Comparison of ENCODE assay signal across 8 cellular contexts in the genomic region with DNA sequence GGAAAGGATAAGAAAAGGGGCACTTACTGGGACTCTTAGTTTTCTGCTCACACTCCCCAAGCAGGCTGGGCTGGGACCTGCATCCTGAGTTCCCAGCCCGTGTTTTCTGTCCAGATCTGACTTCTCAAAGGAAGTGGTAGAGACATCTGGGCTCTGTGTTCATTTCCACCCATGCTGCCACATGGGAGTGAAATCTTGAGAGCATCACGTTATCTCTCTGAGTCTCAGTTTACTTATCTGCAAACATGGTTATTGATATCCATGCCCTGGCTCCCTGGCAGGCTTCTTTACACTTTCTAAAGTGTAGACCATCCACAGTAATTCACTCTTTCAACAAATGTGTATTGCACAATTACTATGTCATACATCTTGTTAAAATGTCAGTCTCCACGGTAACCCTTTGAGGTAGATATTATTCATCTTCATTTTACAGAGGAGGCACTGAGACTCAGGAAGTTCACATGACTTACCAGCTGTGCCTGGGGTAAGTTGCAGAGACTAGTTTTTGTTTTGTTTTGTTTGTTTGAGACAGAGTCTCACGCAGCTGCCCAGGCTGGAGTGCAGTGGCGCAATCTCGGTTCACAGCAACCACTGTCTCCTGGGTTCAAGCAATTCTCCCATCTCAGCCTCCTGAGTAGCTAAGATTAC. TPM values are rescaled to one million over a fixed set of nuclear protein-coding genes. Genes with fewer than 3 reads are reported as not detected.
DNase-seq lines count a peak whose midpoint lies in the region; ATAC-seq and TF ChIP-seq lines count a peak whose summit lies in the region.

No MANE protein-coding gene starts in this region.

- peak overlapping the region; percentile 76 for H3K27ac ChIP-seq in neural cell (ENCODE audit: low read length)
- H3K27ac ChIP-seq in testis, result no peak overlapping the region

- no peaks in the 10 kb centered on the region for H4K20me1 ChIP-seq in neural cell (ENCODE audit: insufficient read depth)

- peak; percentile 13 for TF ChIP-seq RAD21 in neural cell (conservative IDR thresholded peaks at IDR 0.05)

- H3K9ac ChIP-seq in neural cell (ENCODE audit: low read length), result peak overlapping the region; percentile 41

- H3K9me3 ChIP-seq in neural cell (ENCODE audit: low read length) (no peaks in the 10 kb centered on the region), HAP-1 (no peaks in the 10 kb centered on the region), testis (no peaks in the 10 kb centered on the region)

- no peak for TF ChIP-seq POLR2A in testis (IDR thresholded peaks at IDR 0.05)

- ATAC-seq in GM19468 (IDR thresholded peaks at IDR 0.05; ENCODE audit: extremely low read depth, unreplicated experiment), result peak; percentile 6

- no peak for TF ChIP-seq CTCF in AG09319 (IDR thresholded peaks at IDR 0.05; ENCODE audit: low read depth, low read length)
- no peak for TF ChIP-seq CTCF in neural cell (IDR thresholded peaks at IDR 0.05; ENCODE audit: poor library complexity, severe bottlenecking)
- TF ChIP-seq CTCF in testis (IDR thresholded peaks at IDR 0.05), result no peak

- peak; percentile 72 for TF ChIP-seq EP300 in neural cell (conservative IDR thresholded peaks at IDR 0.05; ENCODE audit: poor library complexity, severe bottlenecking)

- H3K9me2 ChIP-seq in neural cell (ENCODE audit: insufficient read depth, low read length), result no peaks in the 10 kb centered on the region

- H3K4me3 ChIP-seq in neural cell (ENCODE audit: low read length), result peak overlapping the region; percentile 53
- H3K4me3 ChIP-seq in HAP-1, result no peak overlapping the region
- no peak overlapping the region for H3K4me3 ChIP-seq in testis

- H3K36me3 ChIP-seq in neural cell (ENCODE audit: insufficient read depth, low read length) (no peaks in the 10 kb centered on the region), HAP-1 (replicated peaks) (no peaks in the 10 kb centered on the region), testis (ENCODE audit: low read depth, missing control alignments) (no peaks in the 10 kb centered on the region)

- peak; percentile 38 for DNase-seq in AG09319 (ENCODE audit: extremely low read depth, low read depth)
- peak; percentile 95 for DNase-seq in NOMO-1 treated with DMSO at 0.1 percent for 48 hours (lab: John Stamatoyannopoulos, UW; ENCODE audit: unreplicated experiment)
- peak; percentile 98 for DNase-seq in amniotic epithelial cell (ENCODE audit: low read depth)
- no peak for DNase-seq in HAP-1 (ENCODE audit: low spot score in 2 of 2)
- no peak for DNase-seq in testis
- DNase-seq in NCI-H524 (lab: John Stamatoyannopoulos, UW), result no peak

- intact Hi-C loops in testis (cut with DNase I; ENCODE audit: low total_unique reads), result no loop called here

- peaks cover 7% of the 10 kb centered on the region for H3F3A ChIP-seq in neural cell (ENCODE audit: insufficient read depth, low read length, poor library complexity, severe bottlenecking)

- peak overlapping the region; percentile 2 for H3K4me2 ChIP-seq in neural cell (ENCODE audit: low read length)

- no peaks in the 10 kb centered on the region for H3K79me2 ChIP-seq in neural cell (replicated peaks; ENCODE audit: insufficient read depth, low read length)

- WGBS in testis, 2 donors, result 76 to 83% methylated on average over 6 of the region's 6 CpGs

- no peak overlapping the region for H2AFZ ChIP-seq in neural cell (ENCODE audit: low read depth, low read length)

- H3K4me1 ChIP-seq in HAP-1, result peaks cover 9% of the 10 kb centered on the region
- peaks cover 9% of the 10 kb centered on the region for H3K4me1 ChIP-seq in testis

- H3K27me3 ChIP-seq in neural cell (ENCODE audit: insufficient read depth, low read depth, low read length), result no peaks in the 10 kb centered on the region
- H3K27me3 ChIP-seq in HAP-1 (ENCODE audit: low read depth), result no peaks in the 10 kb centered on the region
- no peaks in the 10 kb centered on the region for H3K27me3 ChIP-seq in testis

- in situ Hi-C loops in HAP-1 (cut with MboI; ENCODE audit: low sequenced_read_pairs), result no loop called here

TF ChIP-seq in neural cell, 6 proteins besides CTCF, POLR2A, EP300 and RAD21:
- TF ChIP-seq, protein P1, sequence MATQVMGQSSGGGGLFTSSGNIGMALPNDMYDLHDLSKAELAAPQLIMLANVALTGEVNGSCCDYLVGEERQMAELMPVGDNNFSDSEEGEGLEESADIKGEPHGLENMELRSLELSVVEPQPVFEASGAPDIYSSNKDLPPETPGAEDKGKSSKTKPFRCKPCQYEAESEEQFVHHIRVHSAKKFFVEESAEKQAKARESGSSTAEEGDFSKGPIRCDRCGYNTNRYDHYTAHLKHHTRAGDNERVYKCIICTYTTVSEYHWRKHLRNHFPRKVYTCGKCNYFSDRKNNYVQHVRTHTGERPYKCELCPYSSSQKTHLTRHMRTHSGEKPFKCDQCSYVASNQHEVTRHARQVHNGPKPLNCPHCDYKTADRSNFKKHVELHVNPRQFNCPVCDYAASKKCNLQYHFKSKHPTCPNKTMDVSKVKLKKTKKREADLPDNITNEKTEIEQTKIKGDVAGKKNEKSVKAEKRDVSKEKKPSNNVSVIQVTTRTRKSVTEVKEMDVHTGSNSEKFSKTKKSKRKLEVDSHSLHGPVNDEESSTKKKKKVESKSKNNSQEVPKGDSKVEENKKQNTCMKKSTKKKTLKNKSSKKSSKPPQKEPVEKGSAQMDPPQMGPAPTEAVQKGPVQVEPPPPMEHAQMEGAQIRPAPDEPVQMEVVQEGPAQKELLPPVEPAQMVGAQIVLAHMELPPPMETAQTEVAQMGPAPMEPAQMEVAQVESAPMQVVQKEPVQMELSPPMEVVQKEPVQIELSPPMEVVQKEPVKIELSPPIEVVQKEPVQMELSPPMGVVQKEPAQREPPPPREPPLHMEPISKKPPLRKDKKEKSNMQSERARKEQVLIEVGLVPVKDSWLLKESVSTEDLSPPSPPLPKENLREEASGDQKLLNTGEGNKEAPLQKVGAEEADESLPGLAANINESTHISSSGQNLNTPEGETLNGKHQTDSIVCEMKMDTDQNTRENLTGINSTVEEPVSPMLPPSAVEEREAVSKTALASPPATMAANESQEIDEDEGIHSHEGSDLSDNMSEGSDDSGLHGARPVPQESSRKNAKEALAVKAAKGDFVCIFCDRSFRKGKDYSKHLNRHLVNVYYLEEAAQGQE (IDR thresholded peaks at IDR 0.05; ENCODE audit: borderline replicate concordance), result no peak
- TF ChIP-seq SMC3 (conservative IDR thresholded peaks at IDR 0.05; ENCODE audit: poor library complexity) (peak; percentile 34), TAF1 (IDR thresholded peaks at IDR 0.05; ENCODE audit: low read depth) (no peak), MXI1 (conservative IDR thresholded peaks at IDR 0.05; ENCODE audit: poor library complexity, severe bottlenecking) (peak; percentile 62), POLR2AphosphoS5 (IDR thresholded peaks at IDR 0.05) (peak; percentile 74), EZH2 (IDR thresholded peaks at IDR 0.05; ENCODE audit: borderline replicate concordance, insufficient read depth, low read length, poor library complexity, severe bottlenecking) (no peak)
TF ChIP-seq in neural cell: peak in this region for 3.

RNA-seq across cellular contexts. Expression of gene ZNF688, which starts 3.4 kb away (rescaled TPM):
- 26.9 and 28.4 TPM in 2 replicates for polyA plus RNA-seq in neural cell
- 12.4 and 13.8 TPM in 2 replicates for polyA minus RNA-seq in neural cell
- 10 to 100 TPM; 21.7 to 54.6 TPM for total RNA-seq in testis
- polyA plus RNA-seq in testis (ENCODE audit: insufficient read depth, low read depth, low replicate concordance), result 38.5 TPM

RNA-seq across cellular contexts. Expression of gene ZNF764, which starts 9.9 kb away (rescaled TPM):
- polyA plus RNA-seq in neural cell (10.5 and 14.9 TPM in 2 replicates), testis (ENCODE audit: insufficient read depth, low read depth, low replicate concordance) (11.3 TPM)
- 26.3 and 28.1 TPM in 2 replicates for polyA minus RNA-seq in neural cell
- 10 to 100 TPM; 21.9 to 23.2 TPM for total RNA-seq in testis

RNA-seq across cellular contexts. Expression of gene ZNF785, which starts 17.4 kb away (rescaled TPM):
- polyA plus RNA-seq in neural cell (26.4 and 44.1 TPM in 2 replicates), testis (ENCODE audit: insufficient read depth, low read depth, low replicate concordance) (5.9 TPM)
- polyA minus RNA-seq in neural cell, result 39.5 and 44.6 TPM in 2 replicates
- 10 to 100 TPM; 14.8 to 17.1 TPM for total RNA-seq in testis

RNA-seq across cellular contexts. Expression of gene ZNF747, which starts 33.5 kb away (rescaled TPM):
- polyA plus RNA-seq in neural cell (5.7 and 8.4 TPM in 2 replicates), testis (ENCODE audit: insufficient read depth, low read depth, low replicate concordance) (13.1 TPM)
- polyA minus RNA-seq in neural cell, result 8.8 and 10.2 TPM in 2 replicates
- total RNA-seq in testis, result 10 to 100 TPM; 18.7 to 23.3 TPM

RNA-seq across cellular contexts. Expression of gene ZNF768, which starts 41.7 kb away (rescaled TPM):
- 54.4 and 56.5 TPM in 2 replicates for polyA plus RNA-seq in neural cell
- polyA minus RNA-seq in neural cell, result 48.6 and 59.9 TPM in 2 replicates
- total RNA-seq in testis, result 10 to 100 TPM; 52.2 to 64.3 TPM
- 52.3 TPM for polyA plus RNA-seq in testis (ENCODE audit: insufficient read depth, low read depth, low replicate concordance)

Comparison
In these comparisons a context has a peak if more than half of its experiments do, and no peak if none do; other contexts are left out.
1. DNase-seq: peak in AG09319 (single experiment), NOMO-1 treated with DMSO at 0.1 percent for 48 hours (single experiment) and amniotic epithelial cell (single experiment); none in HAP-1 (0 of 2), testis (single experiment) and NCI-H524 (0 of 2).